16 cellular contexts compared by ENCODE assay signal in the genomic region with DNA sequence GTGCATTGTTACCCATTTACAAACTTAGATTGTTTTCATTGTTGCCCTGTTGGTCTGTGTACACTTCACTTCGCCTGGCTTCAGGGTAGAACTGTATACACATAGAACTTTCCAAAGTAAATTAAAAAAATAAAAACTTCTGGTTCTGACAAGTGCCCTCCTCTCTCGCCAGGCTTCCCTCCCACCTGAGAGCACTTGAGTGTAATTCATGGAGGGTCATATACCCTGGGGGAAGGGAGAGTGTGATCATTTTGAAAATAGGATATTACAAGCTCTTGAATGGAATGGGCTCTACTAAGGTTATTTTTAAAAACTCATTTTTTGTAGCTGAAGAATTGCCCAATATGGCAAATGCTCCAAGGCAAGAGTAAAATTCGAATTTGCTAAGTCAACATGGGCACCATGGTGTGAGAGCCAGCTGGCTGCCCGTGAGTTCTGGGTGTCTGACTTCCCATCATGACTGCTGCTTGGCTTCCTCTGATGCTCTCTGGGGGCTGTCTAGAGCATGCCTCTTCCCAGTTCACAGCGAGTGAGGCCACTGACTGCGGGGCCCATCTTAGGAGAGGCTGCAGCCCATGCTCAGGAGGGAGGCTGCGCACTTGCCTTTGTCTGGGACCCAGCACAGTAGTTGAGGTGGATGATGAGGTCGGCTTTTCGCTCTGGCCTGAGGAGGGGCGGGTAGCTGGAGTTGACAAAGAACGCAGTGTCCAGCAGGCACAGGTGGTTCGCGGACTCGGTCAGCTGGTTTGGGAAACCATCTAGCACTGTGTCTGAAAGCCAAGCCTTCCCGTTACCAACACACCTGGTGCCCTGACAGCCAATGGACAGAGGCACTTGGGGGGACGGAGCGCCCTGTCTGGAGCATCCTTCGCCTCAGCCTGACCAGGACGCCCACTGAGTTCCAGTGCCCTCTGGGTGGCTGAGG. TPM values are rescaled to one million over a fixed set of nuclear protein-coding genes. Genes with fewer than 3 reads are reported as not detected.
"Had no signal": no experiment of that assay in that cellular context is flagged by ENCODE, and none has a peak within 500 bp of the region (broad histone marks: within the 10 kb centered on the region; RNA-seq: fewer than 3 reads in every experiment).

No MANE protein-coding gene starts in this region.

- H3K9me3 ChIP-seq: upper lobe of left lung had no signal

- H3K36me3 ChIP-seq: cardiac muscle cell, upper lobe of left lung had no signal

- H3K27me3 ChIP-seq: cardiac muscle cell, upper lobe of left lung had no signal

- H3K36me3 Mint-ChIP-seq: activated naive CD8-positive, alpha-beta T cell; natural killer cell had no signal

- H3K4me1 Mint-ChIP-seq: activated B cell treated with CpG ODN at 0.5 μM for 24 hours, natural killer cell had no signal

- ATAC-seq: activated T-cell treated with anti-CD3 and anti-CD28 coated beads, Interleukin-2, amount 50 U/mL, for 72 hours; natural killer cell; stimulated activated naive CD8-positive, alpha-beta T cell treated with anti-CD3 and anti-CD28 coated beads, Interleukin-15, Interleukin-2, amounts not matched to agents 100 U/mL and 50 U/mL, for 24 hours had no signal

- H3K4me3 Mint-ChIP-seq: activated B cell treated with CpG ODN at 0.5 μM for 24 hours; activated CD4-positive, alpha-beta memory T cell treated with anti-CD3 and anti-CD28 coated beads, Interleukin-2, amount 10 ng/mL, durations not matched to agents 7 days and 5 days; activated naive CD8-positive, alpha-beta T cell; activated T-cell treated with anti-CD3 and anti-CD28 coated beads, Interleukin-2, amount 50 U/mL, for 72 hours; natural killer cell had no signal

- H3K27me3 Mint-ChIP-seq: activated CD4-positive, alpha-beta memory T cell treated with anti-CD3 and anti-CD28 coated beads, Interleukin-2, amount 10 ng/mL, durations not matched to agents 7 days and 5 days; activated naive CD8-positive, alpha-beta T cell had no signal

- DNase-seq: activated B cell treated with CpG ODN at 0.5 μM for 24 hours; activated CD4-positive, alpha-beta memory T cell treated with anti-CD3 and anti-CD28 coated beads, Interleukin-2, amount 10 ng/mL, durations not matched to agents 7 days and 5 days; activated CD4-positive, alpha-beta T cell treated with anti-CD3 and anti-CD28 coated beads for 48 hours; activated T-cell treated with anti-CD3 and anti-CD28 coated beads, Interleukin-2, amount 50 U/mL, for 72 hours; dorsolateral prefrontal cortex; foreskin fibroblast; natural killer cell; nucleus accumbens; retina; stimulated activated naive CD8-positive, alpha-beta T cell treated with anti-CD3 and anti-CD28 coated beads, Interleukin-15, Interleukin-2, amounts not matched to agents 100 U/mL and 50 U/mL, for 24 hours; T-helper 1 cell; T-helper 9 cell had no signal

- H3K4me3 ChIP-seq: cardiac muscle cell, dorsolateral prefrontal cortex, upper lobe of left lung had no signal

- H3K9me3 Mint-ChIP-seq: activated B cell treated with CpG ODN at 0.5 μM for 24 hours; activated CD4-positive, alpha-beta memory T cell treated with anti-CD3 and anti-CD28 coated beads, Interleukin-2, amount 10 ng/mL, durations not matched to agents 7 days and 5 days; activated T-cell treated with anti-CD3 and anti-CD28 coated beads, Interleukin-2, amount 50 U/mL, for 72 hours; natural killer cell had no signal

- H3K27ac Mint-ChIP-seq: activated B cell treated with CpG ODN at 0.5 μM for 24 hours; activated CD4-positive, alpha-beta memory T cell treated with anti-CD3 and anti-CD28 coated beads, Interleukin-2, amount 10 ng/mL, durations not matched to agents 7 days and 5 days; activated naive CD8-positive, alpha-beta T cell; activated T-cell treated with anti-CD3 and anti-CD28 coated beads, Interleukin-2, amount 50 U/mL, for 72 hours; natural killer cell had no signal

RNA-seq across cellular contexts. Expression of a gene that starts 35.3 kb away (rescaled TPM):
- total RNA-seq: activated B cell treated with CpG ODN at 0.5 μM for 24 hours; activated CD4-positive, alpha-beta memory T cell treated with anti-CD3 and anti-CD28 coated beads, Interleukin-2, amount 10 ng/mL, durations not matched to agents 7 days and 5 days; activated T-cell treated with anti-CD3 and anti-CD28 coated beads, Interleukin-2, amount 50 U/mL, for 72 hours; glomerular endothelial cell; natural killer cell had no signal
